ENCODE assay signal across 19 cellular contexts in the genomic region with DNA sequence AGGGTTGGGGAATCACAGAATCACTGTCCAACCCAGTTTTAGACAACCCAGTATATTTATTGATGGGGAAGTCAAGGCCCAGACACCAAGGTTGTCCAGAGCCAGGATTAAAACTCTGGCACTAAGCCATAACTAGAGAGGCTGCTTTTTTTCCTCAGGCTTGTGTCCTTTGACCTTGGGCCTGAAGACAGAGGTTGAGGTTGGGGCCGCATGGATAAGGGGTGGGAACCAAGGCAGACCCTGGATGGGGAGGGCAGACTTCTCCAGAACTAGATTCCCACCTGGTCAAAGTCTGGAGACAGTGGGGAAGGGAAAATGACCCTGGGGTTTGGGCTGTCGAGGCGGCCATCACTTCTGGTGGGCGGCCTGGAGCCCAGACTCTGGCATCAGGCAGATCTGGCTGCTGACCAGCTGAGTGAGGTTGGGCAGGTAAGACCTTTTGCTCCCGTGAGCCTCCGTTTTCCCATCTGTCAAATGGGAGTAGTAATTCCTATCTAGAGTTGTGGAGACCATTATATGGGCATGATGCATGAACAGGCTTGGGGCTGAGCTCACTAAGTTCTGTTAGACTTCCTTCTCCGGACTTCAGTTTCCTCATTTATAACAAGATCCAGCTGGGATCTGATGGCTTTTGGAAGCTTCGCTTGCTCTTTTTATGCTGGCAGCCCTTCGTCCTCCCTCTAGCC. TPM values are rescaled to one million over a fixed set of nuclear protein-coding genes. Genes with fewer than 3 reads are reported as not detected.
DNase-seq lines count a peak whose midpoint lies in the region; TF ChIP-seq lines count a peak whose summit lies in the region.
"Had no signal": no experiment of that assay in that cellular context is flagged by ENCODE, and none has a peak within 500 bp of the region (broad histone marks: within the 10 kb centered on the region; RNA-seq: fewer than 3 reads in every experiment).

No MANE protein-coding gene starts in this region.

- H3K36me3 ChIP-seq in breast epithelium (no peaks in the 10 kb centered on the region), vagina (peaks cover 0 to 13% of the 10 kb centered on the region in 2 donors), Peyer's patch (peaks cover 0 to 17% (median 0%) of the 10 kb centered on the region in 3 donors), prostate gland (no peaks in the 10 kb centered on the region)

- no peaks in the 10 kb centered on the region for H3K9me3 ChIP-seq in breast epithelium
- H3K9me3 ChIP-seq in vagina: no peaks in the 10 kb centered on the region
- no peaks in the 10 kb centered on the region for H3K9me3 ChIP-seq in Peyer's patch
- no peaks in the 10 kb centered on the region for H3K9me3 ChIP-seq in prostate gland
- H3K9me3 ChIP-seq: body of pancreas had no signal

- H3K4me3 Mint-ChIP-seq in MCF 10A (ENCODE audit: unreplicated experiment) (no peak overlapping the region), nephron (peak overlapping the region in 2 of 3 experiments; percentile 45 to 57)
- H3K4me3 Mint-ChIP-seq: activated CD8-positive, alpha-beta memory T cell treated with anti-CD3 and anti-CD28 coated beads, Interleukin-2, amount 10 ng/mL, durations not matched to agents 7 days and 5 days had no signal

- DNase-seq in breast epithelium (ENCODE audit: low spot score in 2 of 2) (no peak), MCF 10A (ENCODE audit: unreplicated experiment) (no peak), fibroblast of peridontal ligament (ENCODE audit: extremely low read depth) (peak; percentile 82), vagina (ENCODE audit: extremely low spot score in 2 of 2) (no peak), Peyer's patch (no peak), NOMO-1 treated with DMSO at 0.1 percent for 48 hours (lab: John Stamatoyannopoulos, UW; ENCODE audit: unreplicated experiment) (no peak), prostate gland (ENCODE audit: low spot score) (no peak)
- DNase-seq: activated CD8-positive, alpha-beta memory T cell treated with anti-CD3 and anti-CD28 coated beads, Interleukin-2, amount 10 ng/mL, durations not matched to agents 7 days and 5 days; activated naive CD4-positive, alpha-beta T cell; body of pancreas; glutamatergic neuron; NCI-H1105; NCI-H345; stimulated activated CD4-positive, alpha-beta T cell treated with anti-CD3 and anti-CD28 coated beads, Interleukin-2, amount 100 ng/mL, for 24 hours; stimulated activated CD8-positive, alpha-beta memory T cell treated with anti-CD3 and anti-CD28 coated beads, Interleukin-4, amount 100 ng/mL, for 48 hours had no signal

- POLR2A ChIA-PET in MCF 10A (lab: Yijun Ruan, JAX): interaction anchor here (1.0 to 7.5 kb wide), 2 partner anchors 9 to 10 kb away, joined by 3 to 79 read pairs; no protein-coding TSS in a partner anchor

- H3K9me3 Mint-ChIP-seq in MCF 10A (ENCODE audit: unreplicated experiment) (no peaks in the 10 kb centered on the region), nephron (no peaks in the 10 kb centered on the region)

- intact Hi-C loops in breast epithelium (cut with DNase I; ENCODE audit: low total_unique reads): no loop called here
- intact Hi-C loops in MCF 10A (cut with micrococcal nuclease): no loop called here
- intact Hi-C loops in vagina (cut with DNase I): no loop called here
- intact Hi-C loops in prostate gland (cut with DNase I): no loop called here

- peaks cover 4 to 10% of the 10 kb centered on the region in 2 donors for H3K4me1 ChIP-seq in breast epithelium
- peaks cover 72% of the 10 kb centered on the region for H3K4me1 ChIP-seq in vagina
- peaks cover 0 to 51% (median 2%) of the 10 kb centered on the region in 4 donors for H3K4me1 ChIP-seq in Peyer's patch
- no peaks in the 10 kb centered on the region for H3K4me1 ChIP-seq in prostate gland (replicated peaks)

- no peak overlapping the region for H3K27ac Mint-ChIP-seq in MCF 10A (ENCODE audit: low read depth, unreplicated experiment)
- H3K27ac Mint-ChIP-seq in nephron: peak overlapping the region; percentile 92 to 96 (median 95)
- H3K27ac Mint-ChIP-seq: activated CD8-positive, alpha-beta memory T cell treated with anti-CD3 and anti-CD28 coated beads, Interleukin-2, amount 10 ng/mL, durations not matched to agents 7 days and 5 days had no signal

- H3K36me3 Mint-ChIP-seq in MCF 10A (ENCODE audit: insufficient read depth, unreplicated experiment): peaks cover 21% of the 10 kb centered on the region
- peaks cover 14% of the 10 kb centered on the region for H3K36me3 Mint-ChIP-seq in nephron (ENCODE audit: low read depth)
- H3K36me3 Mint-ChIP-seq: activated CD8-positive, alpha-beta memory T cell treated with anti-CD3 and anti-CD28 coated beads, Interleukin-2, amount 10 ng/mL, durations not matched to agents 7 days and 5 days had no signal

- H3K4me3 ChIP-seq in breast epithelium: no peak overlapping the region
- H3K4me3 ChIP-seq in vagina: no peak overlapping the region
- H3K4me3 ChIP-seq in Peyer's patch: no peak overlapping the region
- no peak overlapping the region for H3K4me3 ChIP-seq in prostate gland
- H3K4me3 ChIP-seq: body of pancreas had no signal

- peak overlapping the region; percentile 54 to 80 for H3K27ac ChIP-seq in breast epithelium
- peak overlapping the region; percentile 77 for H3K27ac ChIP-seq in vagina
- peak overlapping the region in 1 of 4 donors; percentile 20 for H3K27ac ChIP-seq in Peyer's patch
- peak overlapping the region in 1 of 2 donors; percentile 14 for H3K27ac ChIP-seq in prostate gland
- H3K27ac ChIP-seq: body of pancreas had no signal

- peak in 1 of 3 donors; percentile 3 for TF ChIP-seq CTCF in breast epithelium (IDR thresholded peaks at IDR 0.05)
- no peak for TF ChIP-seq CTCF in MCF 10A (IDR thresholded peaks at IDR 0.05; ENCODE audit: unreplicated experiment)
- no peak for TF ChIP-seq CTCF in nephron (IDR thresholded peaks at IDR 0.05; ENCODE audit: unreplicated experiment in 3 of 3)
- no peak for TF ChIP-seq CTCF in vagina (IDR thresholded peaks at IDR 0.05)
- TF ChIP-seq CTCF in Peyer's patch (IDR thresholded peaks at IDR 0.05): no peak
- TF ChIP-seq CTCF in prostate gland (IDR thresholded peaks at IDR 0.05): no peak

- CTCF ChIA-PET in MCF 10A (lab: Yijun Ruan, JAX): interaction anchor here (1.3 kb wide), 1 partner anchor 10 kb away, joined by 9 read pairs; no protein-coding TSS in a partner anchor

- 79% methylated on average over 9 of the region's 9 CpGs for WGBS in prostate gland

- no TSS peak for BruUV-seq in MCF 10A (replicated peaks; lab: Mats Ljungman, UMichigan)

- H3K27me3 Mint-ChIP-seq in MCF 10A (ENCODE audit: insufficient read depth, unreplicated experiment): peaks cover 1% of the 10 kb centered on the region
- H3K27me3 Mint-ChIP-seq in nephron (ENCODE audit: low read depth): peaks cover 13% of the 10 kb centered on the region

- TF ChIP-seq POLR2A in breast epithelium (IDR thresholded peaks at IDR 0.05) (no peak), vagina (IDR thresholded peaks at IDR 0.05) (no peak), Peyer's patch (IDR thresholded peaks at IDR 0.05) (no peak), prostate gland (IDR thresholded peaks at IDR 0.05) (no peak)

- H3K4me1 Mint-ChIP-seq in MCF 10A (ENCODE audit: insufficient read depth, unreplicated experiment) (peaks cover 12% of the 10 kb centered on the region), nephron (peaks cover 87% of the 10 kb centered on the region)
- H3K4me1 Mint-ChIP-seq: activated CD8-positive, alpha-beta memory T cell treated with anti-CD3 and anti-CD28 coated beads, Interleukin-2, amount 10 ng/mL, durations not matched to agents 7 days and 5 days had no signal

- H3K27me3 ChIP-seq in breast epithelium: no peaks in the 10 kb centered on the region
- H3K27me3 ChIP-seq in vagina: no peaks in the 10 kb centered on the region
- no peaks in the 10 kb centered on the region for H3K27me3 ChIP-seq in Peyer's patch
- H3K27me3 ChIP-seq in prostate gland (replicated peaks; ENCODE audit: insufficient read depth): no peaks in the 10 kb centered on the region
- H3K27me3 ChIP-seq: body of pancreas had no signal

RNA-seq across cellular contexts. Expression of gene IGFBP4, which starts 17.9 kb away (rescaled TPM):
- 100 to 1,000 TPM; 191 to 893 (median 278) TPM for total RNA-seq in breast epithelium
- 6.5 and 14.4 TPM in 2 replicates for total RNA-seq in MCF 10A (2022)
- 700 TPM for total RNA-seq in vagina
- 100 to 1,000 TPM in 3 of 4 donors, 10 to 100 TPM in 1; 70.6 to 220 (median 133) TPM for total RNA-seq in Peyer's patch
- 100 to 1,000 TPM; 132 to 154 TPM for total RNA-seq in prostate gland

RNA-seq across cellular contexts. Expression of gene TNS4, which starts 40.2 kb away (rescaled TPM):
- 10 to 100 TPM in 2 of 3 donors, not detected in 1; 30.5 to 52.2 TPM for total RNA-seq in breast epithelium
- 387 and 522 TPM in 2 replicates for total RNA-seq in MCF 10A (2022)
- 296 TPM for total RNA-seq in vagina
- total RNA-seq in Peyer's patch: 1 to 10 TPM in 3 of 4 donors, under 1 TPM in 1; 0.54 to 2.5 (median 1.7) TPM
- 10 to 100 TPM; 51.3 to 56.1 TPM for total RNA-seq in prostate gland
- total RNA-seq: body of pancreas, G401, kidney epithelial cell, pulmonary artery endothelial cell had no signal

RNA-seq across cellular contexts. Expression of gene TOP2A, which starts 43.5 kb away (rescaled TPM):
- 1 to 10 TPM; 2.0 to 6.4 (median 2.5) TPM for total RNA-seq in breast epithelium
- total RNA-seq in MCF 10A (2022): 100 and 151 TPM in 2 replicates
- total RNA-seq in vagina: 16.9 TPM
- 10 to 100 TPM; 11.8 to 32.2 (median 16.5) TPM for total RNA-seq in Peyer's patch
- 10 to 100 TPM in 1 of 2 donors, 1 to 10 TPM in 1; 3.1 to 15.9 TPM for total RNA-seq in prostate gland
